In genomic region chr19:38386300-38386967, GRCh38 we compare ENCODE assay signal across 1 cellular context.
TF ChIP-seq lines count a peak whose summit lies in the region.

No MANE protein-coding gene starts in this region.

TF ChIP-seq in IMR-90, 13 proteins besides CTCF, POLR2A, EP300 and RAD21:
- TF ChIP-seq BHLHE40 (IDR thresholded peaks at IDR 0.05; ENCODE audit: low read depth, low read length) (no peak), RCOR1 (IDR thresholded peaks at IDR 0.05; ENCODE audit: insufficient replicate concordance, low read length) (no peak), MAZ (IDR thresholded peaks at IDR 0.05; ENCODE audit: borderline replicate concordance, low read depth, low read length) (no peak), USF2 (IDR thresholded peaks at IDR 0.05; ENCODE audit: low read depth, low read length) (no peak), NFE2L2 (IDR thresholded peaks at IDR 0.05; ENCODE audit: low read depth, low read length) (no peak), FOS (IDR thresholded peaks at IDR 0.05; ENCODE audit: low read depth, low read length) (no peak), MAFK (IDR thresholded peaks at IDR 0.05; ENCODE audit: low read depth, low read length) (no peak), MXI1 (IDR thresholded peaks at IDR 0.05; ENCODE audit: borderline replicate concordance, low read depth, low read length) (no peak), CHD1 (IDR thresholded peaks at IDR 0.05; ENCODE audit: low read depth, low read length) (no peak), SMC3 (IDR thresholded peaks at IDR 0.05; ENCODE audit: low read depth, low read length) (no peak), RFX5 (IDR thresholded peaks at IDR 0.05; ENCODE audit: low read depth, low read length) (no peak), CEBPB (IDR thresholded peaks at IDR 0.05; ENCODE audit: low read depth, low read length) (no peak)
- TF ChIP-seq, protein P1, sequence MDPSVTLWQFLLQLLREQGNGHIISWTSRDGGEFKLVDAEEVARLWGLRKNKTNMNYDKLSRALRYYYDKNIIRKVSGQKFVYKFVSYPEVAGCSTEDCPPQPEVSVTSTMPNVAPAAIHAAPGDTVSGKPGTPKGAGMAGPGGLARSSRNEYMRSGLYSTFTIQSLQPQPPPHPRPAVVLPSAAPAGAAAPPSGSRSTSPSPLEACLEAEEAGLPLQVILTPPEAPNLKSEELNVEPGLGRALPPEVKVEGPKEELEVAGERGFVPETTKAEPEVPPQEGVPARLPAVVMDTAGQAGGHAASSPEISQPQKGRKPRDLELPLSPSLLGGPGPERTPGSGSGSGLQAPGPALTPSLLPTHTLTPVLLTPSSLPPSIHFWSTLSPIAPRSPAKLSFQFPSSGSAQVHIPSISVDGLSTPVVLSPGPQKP (IDR thresholded peaks at IDR 0.05; ENCODE audit: borderline replicate concordance, low read depth, low read length), result no peak
